In the genomic region with DNA sequence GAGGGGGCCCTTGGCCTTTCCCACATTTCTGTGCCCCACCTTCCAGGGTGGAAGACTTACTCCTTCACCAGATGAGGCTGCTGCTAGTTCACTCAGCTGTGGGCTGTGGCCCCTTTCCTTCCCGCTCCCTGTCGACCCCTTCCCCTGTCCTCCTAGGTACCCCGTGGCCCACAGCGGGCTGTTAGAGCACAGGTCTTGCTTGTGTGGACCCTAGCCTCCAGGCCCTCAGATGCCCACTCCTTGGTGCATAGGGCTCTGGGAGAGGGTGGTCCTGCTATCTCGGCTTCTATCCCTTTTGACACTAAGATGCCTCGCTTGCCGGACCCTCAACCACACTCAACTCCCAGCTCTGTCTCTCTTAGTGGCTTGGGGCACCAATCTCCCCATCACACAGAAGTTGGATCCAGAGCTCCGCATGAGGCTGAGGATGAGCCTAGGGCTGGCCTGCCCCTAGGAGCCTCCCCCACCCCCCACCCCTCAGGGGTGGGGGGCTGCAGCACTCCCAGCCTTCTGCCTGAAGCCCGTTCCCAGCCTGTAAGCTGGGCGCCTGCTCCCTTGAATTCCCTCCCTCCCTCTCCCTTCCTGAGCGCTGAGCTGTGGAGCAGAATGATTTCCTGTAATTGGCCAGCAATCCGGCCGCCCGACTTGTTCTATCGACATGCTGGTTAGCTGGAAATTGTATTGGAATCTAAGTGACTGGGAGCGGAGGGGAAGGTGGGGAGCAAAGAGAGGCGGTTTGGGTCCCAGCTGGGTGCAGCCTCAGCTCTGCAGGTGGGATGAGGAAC, we compare ENCODE assay signal across 7 cellular contexts. TPM values are rescaled to one million over a fixed set of nuclear protein-coding genes. Genes with fewer than 3 reads are reported as not detected.
A peak's percentile ranks its signal among the peaks of the same experiment; 100 is the strongest.
DNase-seq lines count a peak whose midpoint lies in the region; ATAC-seq and TF ChIP-seq lines count a peak whose summit lies in the region.

No MANE protein-coding gene starts in this region.

- no peak for TF ChIP-seq POLR2A in prostate gland (IDR thresholded peaks at IDR 0.05)

- H3K9me3 ChIP-seq in ES-I3 (ENCODE audit: control insufficient read depth, insufficient read depth, low read length), result no peaks in the 10 kb centered on the region
- no peaks in the 10 kb centered on the region for H3K9me3 ChIP-seq in WERI-Rb-1 (ENCODE audit: severe bottlenecking)
- H3K9me3 ChIP-seq in right atrium auricular region, result no peaks in the 10 kb centered on the region
- no peaks in the 10 kb centered on the region for H3K9me3 ChIP-seq in prostate gland

- no peaks in the 10 kb centered on the region for H3K27me3 ChIP-seq in WERI-Rb-1 (ENCODE audit: insufficient read depth, low read depth, severe bottlenecking)
- no peaks in the 10 kb centered on the region for H3K27me3 ChIP-seq in right atrium auricular region
- no peaks in the 10 kb centered on the region for H3K27me3 ChIP-seq in prostate gland (replicated peaks; ENCODE audit: insufficient read depth)

- no peak overlapping the region for H3K4me3 ChIP-seq in WERI-Rb-1 (ENCODE audit: low read depth, low read length)
- no peak overlapping the region for H3K4me3 ChIP-seq in right atrium auricular region
- no peak overlapping the region for H3K4me3 ChIP-seq in prostate gland

- DNase-seq in WERI-Rb-1, result peak; percentile 76
- no peak for DNase-seq in right atrium auricular region (ENCODE audit: low spot score)
- peak; percentile 33 for DNase-seq in prostate gland (ENCODE audit: low spot score)
- no peak for DNase-seq in T-helper 9 cell
- DNase-seq in Ammon's horn (ENCODE audit: low spot score), result no peak

- H3K4me1 ChIP-seq in ES-I3 (ENCODE audit: insufficient read depth, low read length) (peaks cover 31% of the 10 kb centered on the region), right atrium auricular region (peaks cover 0 to 45% of the 10 kb centered on the region in 2 donors), prostate gland (replicated peaks) (peaks cover 13% of the 10 kb centered on the region)

- H3K27ac ChIP-seq in WERI-Rb-1 (peak overlapping the region; percentile 79), right atrium auricular region (peak overlapping the region; percentile 74 to 75), prostate gland (peak overlapping the region; percentile 58 to 79)

- 43% methylated on average over 17 of the region's 17 CpGs for WGBS in prostate gland

- intact Hi-C loops in prostate gland (cut with DNase I), result loop anchor here (2.0 to 5.0 kb wide), 2 partner anchors 112 to 243 kb away; a partner anchor contains a TSS

- ATAC-seq in HG03159 (IDR thresholded peaks at IDR 0.05; ENCODE audit: unreplicated experiment), result no peak

- TF ChIP-seq CTCF in WERI-Rb-1 (IDR thresholded peaks at IDR 0.05; ENCODE audit: low read depth, low read length), result no peak
- TF ChIP-seq CTCF in right atrium auricular region (IDR thresholded peaks at IDR 0.05), result no peak
- TF ChIP-seq CTCF in prostate gland (IDR thresholded peaks at IDR 0.05), result no peak

- H3K36me3 ChIP-seq in ES-I3 (ENCODE audit: insufficient read depth, low read length) (no peaks in the 10 kb centered on the region), WERI-Rb-1 (peaks cover 9% of the 10 kb centered on the region), right atrium auricular region (no peaks in the 10 kb centered on the region), prostate gland (no peaks in the 10 kb centered on the region)

- peak overlapping the region; percentile 45; the same call in 1 of the 2 replicates for H3K9ac ChIP-seq in ES-I3 (ENCODE audit: low read depth, low read length)

RNA-seq across cellular contexts. Expression of a gene that starts 30.9 kb away (rescaled TPM):
- total RNA-seq in right atrium auricular region (10 to 100 TPM; 37.3 to 46.1 TPM), prostate gland (100 to 1,000 TPM in 1 of 2 donors, 10 to 100 TPM in 1; 91.1 to 111 TPM)

RNA-seq across cellular contexts. Expression of a gene that starts 40.6 kb away (rescaled TPM):
- total RNA-seq in right atrium auricular region (10 to 100 TPM; 44.6 to 52.7 TPM), prostate gland (10 to 100 TPM; 39.4 to 68.5 TPM)

RNA-seq across cellular contexts. Expression of a gene that starts 52.4 kb away (rescaled TPM):
- total RNA-seq in right atrium auricular region (1 to 10 TPM; 1.6 to 3.6 TPM), prostate gland (1 to 10 TPM in 1 of 2 donors, under 1 TPM in 1; 0.87 to 1.1 TPM)

Comparison
In these comparisons a context has a peak if more than half of its experiments do, and no peak if none do; other contexts are left out.
1. DNase-seq: peak in WERI-Rb-1 (single experiment) and prostate gland (single experiment); none in right atrium auricular region (single experiment), T-helper 9 cell (single experiment) and Ammon's horn (single experiment).
2. Peak in every context shown above with its lines, with median percentiles within 50 percentile points of each other: H3K27ac ChIP-seq.